27 cellular contexts compared by ENCODE assay signal in the genomic region with DNA sequence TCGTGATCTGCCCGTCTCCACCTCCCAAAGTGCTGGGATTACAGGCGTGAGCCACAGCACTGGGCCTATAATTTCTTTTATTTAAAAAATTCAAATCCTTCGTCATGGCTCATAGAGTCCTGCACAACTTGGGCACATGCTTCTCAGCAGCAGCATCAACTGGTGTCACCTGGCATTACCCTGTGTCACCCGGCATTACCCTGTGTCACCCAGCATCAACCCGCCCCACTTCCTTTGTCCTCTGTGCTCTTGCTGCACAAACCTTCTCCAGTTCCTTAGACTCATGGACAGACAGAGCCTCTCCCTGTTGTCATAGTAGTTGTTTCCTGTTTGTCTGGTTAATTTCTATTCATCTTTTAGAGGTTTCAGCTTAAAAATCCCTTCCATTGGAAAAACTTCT.
"Had no signal": no experiment of that assay in that cellular context is flagged by ENCODE, and none has a peak within 500 bp of the region (broad histone marks: within the 10 kb centered on the region; RNA-seq: fewer than 3 reads in every experiment).

No MANE protein-coding gene starts in this region.

- H3K27ac ChIP-seq: ascending aorta, body of pancreas had no signal

- H3K4me3 Mint-ChIP-seq: activated CD4-positive, alpha-beta T cell treated with anti-CD3 and anti-CD28 coated beads, Interleukin-2, amount 10 ng/mL, durations not matched to agents 24 days and 14 days; activated CD8-positive, alpha-beta memory T cell treated with anti-CD3 and anti-CD28 coated beads, Interleukin-2, amount 10 ng/mL, durations not matched to agents 7 days and 5 days; activated naive CD4-positive, alpha-beta T cell treated with anti-CD3 and anti-CD28 coated beads, Interleukin-2, amount 50 U/mL, for 24 hours; activated T-cell treated with anti-CD3 and anti-CD28 coated beads, Interleukin-2, amount 50 U/mL, for 24 hours; activated T-helper 1 cell treated with anti-CD3 and anti-CD28 coated beads, Interleukin-12 subunit alpha, Interleukin-12 subunit beta, Interleukin-2, Interleukin-4 antibody, amounts not matched to agents 30 ng/mL and 10 ng/mL and 1 ng/mL, durations not matched to agents 14 hours and 24 hours and 36 hours; T-helper 1 cell treated with Interleukin-12 subunit alpha and Interleukin-12 subunit beta and Interleukin-4 antibody, amounts not matched to agents 30 μg/mL and 1 μg/mL, for 36 hours; WTC11 had no signal

- H3K36me3 Mint-ChIP-seq: activated CD8-positive, alpha-beta memory T cell treated with anti-CD3 and anti-CD28 coated beads, Interleukin-2, amount 10 ng/mL, durations not matched to agents 7 days and 5 days; activated naive CD4-positive, alpha-beta T cell treated with anti-CD3 and anti-CD28 coated beads, Interleukin-2, amount 50 U/mL, for 24 hours; WTC11 had no signal

- DNase-seq: activated CD4-positive, alpha-beta T cell treated with anti-CD3 and anti-CD28 coated beads for 1 hour; activated CD4-positive, alpha-beta T cell treated with anti-CD3 and anti-CD28 coated beads, Interleukin-2, amount 10 ng/mL, durations not matched to agents 24 days and 14 days; activated CD4-positive, alpha-beta T cell treated with anti-CD3 and anti-CD28 coated beads, Interleukin-2, amount 50 U/mL, for 48 hours; activated CD8-positive, alpha-beta memory T cell treated with anti-CD3 and anti-CD28 coated beads, Interleukin-2, amount 10 ng/mL, durations not matched to agents 7 days and 5 days; activated effector memory CD4-positive, alpha-beta T cell treated with Interleukin-2 at 50 U/mL for 16 hours; activated naive CD4-positive, alpha-beta T cell; activated T-cell treated with anti-CD3 and anti-CD28 coated beads, Interleukin-2, amount 50 U/mL, for 24 hours; amniotic stem cell; body of pancreas; central memory CD4-positive, alpha-beta T cell; MM.1S; NCI-H1105; NCI-H1436; NCI-H1694 treated with DMSO at 0.1 percent for 48 hours; NCI-H2029 treated with DMSO at 0.1 percent for 48 hours; NCI-H345; NCI-H510A; NCI-H526 treated with DMSO at 0.1 percent for 48 hours; NK-92 treated with Interleukin-12 subunit alpha and Interleukin-12 subunit beta, amount 100 ng/mL, for 24 hours; OCI-M1; SHP77 treated with DMSO at 0.1 percent for 48 hours had no signal

- H3K4me1 Mint-ChIP-seq: activated CD4-positive, alpha-beta T cell treated with anti-CD3 and anti-CD28 coated beads, Interleukin-2, amount 10 ng/mL, durations not matched to agents 24 days and 14 days; activated CD8-positive, alpha-beta memory T cell treated with anti-CD3 and anti-CD28 coated beads, Interleukin-2, amount 10 ng/mL, durations not matched to agents 7 days and 5 days; activated naive CD4-positive, alpha-beta T cell treated with anti-CD3 and anti-CD28 coated beads, Interleukin-2, amount 50 U/mL, for 24 hours had no signal

- H3K4me3 ChIP-seq: ascending aorta, body of pancreas had no signal

- H3K27ac Mint-ChIP-seq: activated CD4-positive, alpha-beta T cell treated with anti-CD3 and anti-CD28 coated beads, Interleukin-2, amount 10 ng/mL, durations not matched to agents 24 days and 14 days; activated CD8-positive, alpha-beta memory T cell treated with anti-CD3 and anti-CD28 coated beads, Interleukin-2, amount 10 ng/mL, durations not matched to agents 7 days and 5 days; activated T-cell treated with anti-CD3 and anti-CD28 coated beads, Interleukin-2, amount 50 U/mL, for 24 hours; activated T-helper 1 cell treated with anti-CD3 and anti-CD28 coated beads, Interleukin-12 subunit alpha, Interleukin-12 subunit beta, Interleukin-2, Interleukin-4 antibody, amounts not matched to agents 30 ng/mL and 10 ng/mL and 1 ng/mL, durations not matched to agents 14 hours and 24 hours and 36 hours; T-helper 1 cell treated with Interleukin-12 subunit alpha and Interleukin-12 subunit beta and Interleukin-4 antibody, amounts not matched to agents 30 μg/mL and 1 μg/mL, for 36 hours; WTC11 had no signal

- ATAC-seq: activated CD8-positive, alpha-beta memory T cell treated with anti-CD3 and anti-CD28 coated beads, Interleukin-2, amount 10 ng/mL, durations not matched to agents 7 days and 5 days; body of pancreas; WTC11 had no signal

- H3K27me3 ChIP-seq: ascending aorta, body of pancreas had no signal

- H3K9me3 Mint-ChIP-seq: activated CD4-positive, alpha-beta T cell treated with anti-CD3 and anti-CD28 coated beads, Interleukin-2, amount 10 ng/mL, durations not matched to agents 24 days and 14 days; activated naive CD4-positive, alpha-beta T cell treated with anti-CD3 and anti-CD28 coated beads, Interleukin-2, amount 50 U/mL, for 24 hours; activated T-cell treated with anti-CD3 and anti-CD28 coated beads, Interleukin-2, amount 50 U/mL, for 24 hours; activated T-helper 1 cell treated with anti-CD3 and anti-CD28 coated beads, Interleukin-12 subunit alpha, Interleukin-12 subunit beta, Interleukin-2, Interleukin-4 antibody, amounts not matched to agents 30 ng/mL and 10 ng/mL and 1 ng/mL, durations not matched to agents 14 hours and 24 hours and 36 hours; T-helper 1 cell treated with Interleukin-12 subunit alpha and Interleukin-12 subunit beta and Interleukin-4 antibody, amounts not matched to agents 30 μg/mL and 1 μg/mL, for 36 hours; WTC11 had no signal

- H3K36me3 ChIP-seq: ascending aorta had no signal

- H3K4me1 ChIP-seq: ascending aorta, body of pancreas had no signal

- H3K9me3 ChIP-seq: ascending aorta, body of pancreas had no signal

- FAIRE-seq: bronchial epithelial cell had no signal
